26 cellular contexts compared by ENCODE assay signal in the genomic region with DNA sequence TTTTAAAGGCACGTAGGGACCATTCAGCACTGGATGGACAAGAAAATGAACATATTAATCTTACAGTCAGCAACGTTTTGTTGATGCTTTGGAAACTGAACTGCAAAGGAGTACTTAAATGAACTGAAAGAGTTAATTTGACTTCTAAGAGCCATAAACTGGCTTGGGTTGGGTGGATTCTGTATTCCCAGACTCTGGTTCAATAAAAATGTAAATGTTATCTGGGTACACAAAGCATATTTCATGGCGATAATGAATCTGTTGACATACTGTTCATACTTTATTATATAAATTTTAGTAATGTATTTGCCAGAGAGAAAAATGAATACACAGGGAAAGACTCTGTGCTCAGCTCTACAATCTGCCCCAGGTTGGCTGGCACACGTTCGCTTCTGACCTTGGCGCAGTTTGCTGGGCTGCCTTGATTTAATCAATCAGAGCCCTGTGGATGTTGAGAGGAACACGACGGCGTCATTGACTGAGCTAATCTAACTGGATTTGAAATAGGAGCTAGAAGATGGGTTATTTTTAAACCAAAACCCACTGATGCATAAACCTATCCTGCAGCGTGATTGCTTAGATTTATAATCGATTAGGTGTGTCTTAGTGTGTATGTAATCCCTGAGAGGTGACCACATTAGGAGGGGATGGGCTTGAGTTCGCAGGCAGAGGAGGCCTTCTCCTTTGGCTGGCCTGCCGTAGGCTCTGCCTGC. TPM values are rescaled to one million over a fixed set of nuclear protein-coding genes. Genes with fewer than 3 reads are reported as not detected.
DNase-seq lines count a peak whose midpoint lies in the region; ATAC-seq, FAIRE-seq and TF ChIP-seq lines count a peak whose summit lies in the region.
"Had no signal": no experiment of that assay in that cellular context is flagged by ENCODE, and none has a peak within 500 bp of the region (broad histone marks: within the 10 kb centered on the region; RNA-seq: fewer than 3 reads in every experiment).

No MANE protein-coding gene starts in this region.

- H2BK15ac ChIP-seq in H1 (ENCODE audit: low read length) = 0 out of 2 replicates have a peak overlapping the region, but pooled peaks have one; percentile 40

- no peak for TF ChIP-seq RAD21 in H1 (IDR thresholded peaks at IDR 0.05 in 1 of 2, conservative IDR thresholded peaks at IDR 0.05 in 1 of 2; ENCODE audit: low read depth in 2 of 2, low read length in 2 of 2)

- peaks cover 9 to 19% (median 14%) of the 10 kb centered on the region in 4 experiments for H3K4me1 ChIP-seq in H1 (replicated peaks in 1 of 4; ENCODE audit: control insufficient read depth in 3 of 4, insufficient read depth in 4 of 4, low read length in 3 of 4)
- H3K4me1 ChIP-seq in testis = peaks cover 13% of the 10 kb centered on the region

- FAIRE-seq in H1 (lab: Jason Lieb, UNC) = no peak
- FAIRE-seq: D721Med had no signal

- H4K20me1 ChIP-seq in H1 (replicated peaks in 1 of 2; ENCODE audit: control insufficient read depth in 1 of 2, insufficient read depth in 2 of 2, low read length in 2 of 2) = no peaks in the 10 kb centered on the region

- H3K9me3 ChIP-seq in H1 (ENCODE audit: insufficient read depth in 2 of 2, low read depth in 1 of 2, low read length in 1 of 2) (no peaks in the 10 kb centered on the region), testis (no peaks in the 10 kb centered on the region)
- H3K9me3 ChIP-seq: heart right ventricle, neutrophil, tibial artery had no signal

- H3K79me2 ChIP-seq in H1 (ENCODE audit: control insufficient read depth in 1 of 2, insufficient read depth in 2 of 2, low read length in 2 of 2) = peaks cover 0 to 15% of the 10 kb centered on the region in 2 experiments; a peak in 2 of 4 replicates

- H3K27me3 ChIP-seq in H1 (replicated peaks in 1 of 4; ENCODE audit: control insufficient read depth in 3 of 4, extremely low read depth in 1 of 4, insufficient read depth in 3 of 4, low read length in 3 of 4) (peaks cover 0 to 4% (median 0%) of the 10 kb centered on the region in 4 experiments; a peak in 1 of 7 replicates), testis (no peaks in the 10 kb centered on the region)

- H4K5ac ChIP-seq in H1 (ENCODE audit: insufficient read length, low read depth, low read length) = peak overlapping the region; percentile 63

- WGBS in H1 (ENCODE audit: extremely low coverage in 1 of 2, insufficient coverage in 1 of 2, insufficient read length in 1 of 2, insufficient replicate concordance in 2 of 2, low coverage in 1 of 2, low lambda C conversion rate in 2 of 2, missing lambda C conversion rate in 1 of 2), 2 experiments = 75% methylated on average over 13 of the region's 13 CpGs; no CpG with 5 or more reads in 1 of the 2 experiments
- 72 to 90% methylated on average over 13 of the region's 13 CpGs for WGBS in testis, 2 donors

- H3K4me1 Mint-ChIP-seq in neural crest cell = peaks cover 14% of the 10 kb centered on the region
- H3K4me1 Mint-ChIP-seq: activated B cell treated with CpG ODN at 0.5 μM for 24 hours had no signal

- H3K23me2 ChIP-seq in H1 (ENCODE audit: low read depth, low read length) = peaks cover 10% of the 10 kb centered on the region; the same call in 1 of the 2 replicates

- peaks cover 33% of the 10 kb centered on the region for H3K27me3 Mint-ChIP-seq in neural crest cell (ENCODE audit: low read depth)

- peak overlapping the region; percentile 58 for H3K4me3 Mint-ChIP-seq in neural crest cell
- H3K4me3 Mint-ChIP-seq: activated B cell treated with CpG ODN at 0.5 μM for 24 hours; activated T-cell treated with anti-CD3 and anti-CD28 coated beads, Interleukin-2, amount 50 U/mL, for 72 hours; CD4-positive, CD25-positive, alpha-beta regulatory T cell; stimulated activated naive CD8-positive, alpha-beta T cell treated with anti-CD3 and anti-CD28 coated beads, Interleukin-15, amount 100 ng/mL, for 72 hours had no signal

- TF ChIP-seq EP300 in H1 (IDR thresholded peaks at IDR 0.05; ENCODE audit: borderline replicate concordance in 1 of 2, low read depth in 2 of 2, low read length in 2 of 2) = no peak

- H3K23ac ChIP-seq in H1 (ENCODE audit: insufficient read length) = no peak overlapping the region

- no peak overlapping the region for H3K9ac ChIP-seq in H1 (replicated peaks in 1 of 4; ENCODE audit: extremely low read depth in 1 of 4, low read depth in 3 of 4, low read length in 3 of 4)

- H3K4ac ChIP-seq in H1 (replicated peaks; ENCODE audit: insufficient read length, low read depth, low read length) = peak overlapping the region; percentile 57

- H3K27ac ChIP-seq in H1 (ENCODE audit: low read depth, low read length) = no peak overlapping the region; the same call in 1 of the 2 replicates
- peak overlapping the region; percentile 10 to 55 for H3K27ac ChIP-seq in testis
- H3K27ac ChIP-seq: brain microvascular endothelial cell, heart right ventricle, neutrophil, PC-9, tibial artery had no signal

- H2BK20ac ChIP-seq in H1 (ENCODE audit: low read length) = peak overlapping the region; percentile 76; the same call in 1 of the 2 replicates

- H2BK12ac ChIP-seq in H1 (ENCODE audit: low read depth, low read length) = peak overlapping the region; percentile 77; the same call in 1 of the 2 replicates

- peak overlapping the region; percentile 13 for H2AFZ ChIP-seq in H1 (ENCODE audit: low read length)
- H2AFZ ChIP-seq: PC-9 had no signal

- peak overlapping the region; percentile 85; the same call in 1 of the 2 replicates for H3K18ac ChIP-seq in H1 (ENCODE audit: extremely low read depth, low read length)

- POLR2A ChIA-PET in H1 (lab: Charles Lee; ENCODE audit: partially characterized antibody) = interaction anchor here (0.9 to 1.4 kb wide), 2 partner anchors 122 to 130 kb away, joined by 3 to 8 read pairs; no protein-coding TSS in a partner anchor

- H3K56ac ChIP-seq in H1 (replicated peaks; ENCODE audit: insufficient read length, low read depth, low read length) = peak overlapping the region; percentile 52

- H3K36me3 ChIP-seq in H1 (ENCODE audit: control insufficient read depth in 2 of 4, insufficient read depth in 4 of 4, low read length in 3 of 4) (no peaks in the 10 kb centered on the region), testis (ENCODE audit: low read depth, missing control alignments) (no peaks in the 10 kb centered on the region)
- H3K36me3 ChIP-seq: brain microvascular endothelial cell, heart right ventricle, neutrophil, tibial artery had no signal

- no peak overlapping the region for H3K4me3 ChIP-seq in H1 (ENCODE audit: extremely low read depth in 1 of 4, insufficient read depth in 2 of 4, low read depth in 3 of 4, low read length in 4 of 4)
- no peak overlapping the region for H3K4me3 ChIP-seq in testis
- H3K4me3 ChIP-seq: heart right ventricle, lung, PC-9, smooth muscle cell, tibial artery had no signal

- H4K8ac ChIP-seq in H1 (ENCODE audit: extremely low read depth, insufficient read depth, low read length) = peak overlapping the region; percentile 28; the same call in 1 of the 2 replicates

- no peak for ATAC-seq in HG02938 (IDR thresholded peaks at IDR 0.05; ENCODE audit: unreplicated experiment)
- ATAC-seq: activated T-cell treated with anti-CD3 and anti-CD28 coated beads, Interleukin-2, amount 50 U/mL, for 72 hours; stimulated activated naive CD8-positive, alpha-beta T cell treated with anti-CD3 and anti-CD28 coated beads, Interleukin-15, amount 100 ng/mL, for 72 hours had no signal

- no peak overlapping the region for H3K14ac ChIP-seq in H1 (ENCODE audit: insufficient read length)

- TF ChIP-seq CTCF in H1 (IDR thresholded peaks at IDR 0.05; ENCODE audit: control extremely low read depth in 1 of 3, insufficient read depth in 1 of 3, low read depth in 1 of 3, low read length in 3 of 3) (no peak), neural crest cell (conservative IDR thresholded peaks at IDR 0.05) (no peak), testis (IDR thresholded peaks at IDR 0.05) (no peak)

- no peak overlapping the region for H2AK5ac ChIP-seq in H1 (ENCODE audit: low read depth, low read length)

- peak overlapping the region; percentile 96 for H4K91ac ChIP-seq in H1 (replicated peaks; ENCODE audit: insufficient read length, low read length)

- no peaks in the 10 kb centered on the region for H3K36me3 Mint-ChIP-seq in neural crest cell (ENCODE audit: low read depth)
- H3K36me3 Mint-ChIP-seq: CD4-positive, CD25-positive, alpha-beta regulatory T cell had no signal

- TF ChIP-seq POLR2A in H1 (IDR thresholded peaks at IDR 0.05; ENCODE audit: control extremely low read depth in 1 of 2, low read depth in 2 of 2, low read length in 2 of 2) = no peak
- TF ChIP-seq POLR2A in testis (IDR thresholded peaks at IDR 0.05) = no peak

- H3K79me1 ChIP-seq in H1 (ENCODE audit: low read depth, low read length) = no peaks in the 10 kb centered on the region

- H3K4me2 ChIP-seq in H1 (ENCODE audit: insufficient read depth in 1 of 2, low read depth in 2 of 2, low read length in 2 of 2) = no peak overlapping the region
- H3K4me2 ChIP-seq: PC-9 had no signal

- CTCF ChIA-PET in H1 (lab: Charles Lee; ENCODE audit: partially characterized antibody) = interaction anchor here (0.6 to 1.4 kb wide), 19 partner anchors 10 to 1967 kb away, joined by 3 to 10 read pairs (median 3); no protein-coding TSS in a partner anchor

- no peaks in the 10 kb centered on the region for H3K9me3 Mint-ChIP-seq in neural crest cell
- H3K9me3 Mint-ChIP-seq: activated B cell treated with CpG ODN at 0.5 μM for 24 hours; activated T-cell treated with anti-CD3 and anti-CD28 coated beads, Interleukin-2, amount 50 U/mL, for 72 hours; stimulated activated naive CD8-positive, alpha-beta T cell treated with anti-CD3 and anti-CD28 coated beads, Interleukin-15, amount 100 ng/mL, for 72 hours had no signal

- DNase-seq in NCI-H82 (lab: John Stamatoyannopoulos, UW) (peak; percentile 66), NCI-H82 treated with DMSO at 0.1 percent for 48 hours (lab: John Stamatoyannopoulos, UW; ENCODE audit: unreplicated experiment) (no peak), H1 (ENCODE audit: low read depth in 1 of 2, low spot score in 2 of 2) (no peak), neural crest cell (ENCODE audit: low read depth, low spot score) (no peak), testis (no peak), NCI-H2227 (lab: John Stamatoyannopoulos, UW; ENCODE audit: unreplicated experiment) (no peak), DMS53 treated with DMSO at 0.1 percent for 48 hours (lab: John Stamatoyannopoulos, UW; ENCODE audit: unreplicated experiment) (no peak)
- DNase-seq: activated B cell treated with CpG ODN at 0.5 μM for 24 hours; activated naive CD4-positive, alpha-beta T cell; activated T-cell treated with anti-CD3 and anti-CD28 coated beads, Interleukin-2, amount 50 U/mL, for 72 hours; brain microvascular endothelial cell; CD4-positive, CD25-positive, alpha-beta regulatory T cell; effector CD8-positive, alpha-beta T cell; heart right ventricle; NCI-H2171; PC-9; stimulated activated CD4-positive, alpha-beta T cell treated with anti-CD3 and anti-CD28 coated beads, Interleukin-1b, Interleukin-23, amount 100 ng/mL, for 48 hours; stimulated activated CD8-positive, alpha-beta memory T cell treated with anti-CD3 and anti-CD28 coated beads, Interleukin-4, amount 100 ng/mL, for 48 hours; stimulated activated naive CD8-positive, alpha-beta T cell treated with anti-CD3 and anti-CD28 coated beads, Interleukin-15, amount 100 ng/mL, for 72 hours; T-helper 9 cell; tibial artery had no signal

- intact Hi-C loops in testis (cut with DNase I; ENCODE audit: low total_unique reads) = no loop called here

- H2BK120ac ChIP-seq in H1 (replicated peaks; ENCODE audit: low read depth, low read length) = peak overlapping the region; percentile 99

- peak overlapping the region; percentile 87; the same call in 1 of the 2 replicates for H2BK5ac ChIP-seq in H1 (ENCODE audit: low read depth, low read length)

- H3K27ac Mint-ChIP-seq in neural crest cell (ENCODE audit: unreplicated experiment) = no peak overlapping the region
- H3K27ac Mint-ChIP-seq: activated B cell treated with CpG ODN at 0.5 μM for 24 hours; activated T-cell treated with anti-CD3 and anti-CD28 coated beads, Interleukin-2, amount 50 U/mL, for 72 hours; CD4-positive, CD25-positive, alpha-beta regulatory T cell; stimulated activated naive CD8-positive, alpha-beta T cell treated with anti-CD3 and anti-CD28 coated beads, Interleukin-15, amount 100 ng/mL, for 72 hours had no signal

RNA-seq across cellular contexts. Expression of a gene that starts 4.1 kb away (rescaled TPM):
- 122 and 131 TPM in 2 replicates for total RNA-seq in H1 (2021; fragmentation: NEBNext Ultra II Directional; extraction: Animal tissue kit (Norgen Biotek cat#: 25700))
- polyA plus RNA-seq in H1 (2011; rRNA removed) (28.6 and 35.8 TPM in 2 replicates), testis (ENCODE audit: insufficient read depth, low read depth, low replicate concordance) (10.5 TPM)
- polyA plus RNA-seq in H1 (2011; cell fraction: cytosol; rRNA removed) = 35.3 TPM
- polyA plus RNA-seq in H1 (2011; cell fraction: nucleus; rRNA removed) = 111 TPM
- 32.6 to 58.0 TPM (median 43.3 TPM) in 4 replicates for polyA plus RNA-seq in H1 (2012, experiment 1 of 2)
- polyA plus RNA-seq in H1 (2012, experiment 2 of 2) = 12.4 TPM
- 20.7 TPM for polyA plus RNA-seq in H1 (2013, experiment 1 of 2)
- 21.5 TPM for polyA plus RNA-seq in H1 (2013, experiment 2 of 2)
- polyA minus RNA-seq in H1 (2011; rRNA and poly(A)+ RNA removed) = 515 and 527 TPM in 2 replicates
- 70.8 TPM for polyA minus RNA-seq in H1 (2011; cell fraction: cytosol; rRNA and poly(A)+ RNA removed)
- polyA minus RNA-seq in H1 (2011; cell fraction: nucleus; rRNA and poly(A)+ RNA removed) = 671 TPM
- total RNA-seq in neural crest cell (2.1 and 3.5 TPM in 2 replicates), testis (10 to 100 TPM in 1 of 2 donors, 1 to 10 TPM in 1; 9.4 to 18.5 TPM)
- total RNA-seq: activated B cell treated with CpG ODN at 0.5 μM for 24 hours; activated T-cell treated with anti-CD3 and anti-CD28 coated beads, Interleukin-2, amount 50 U/mL, for 72 hours; CD4-positive, CD25-positive, alpha-beta regulatory T cell; PC-9 had no signal
- polyA plus RNA-seq: CD4-positive, CD25-positive, alpha-beta regulatory T cell had no signal
